Comparison of ENCODE assay signal across 1 cellular context in genomic region chr1:202018476-202019234, GRCh38.
A peak's percentile ranks its signal among the peaks of the same experiment; 100 is the strongest.
TF ChIP-seq lines count a peak whose summit lies in the region.

No MANE protein-coding gene starts in this region.

TF ChIP-seq in K562, 482 proteins besides CTCF, POLR2A, EP300 and RAD21 (continued from another document and continues in another):
- TF ChIP-seq, protein P1, sequence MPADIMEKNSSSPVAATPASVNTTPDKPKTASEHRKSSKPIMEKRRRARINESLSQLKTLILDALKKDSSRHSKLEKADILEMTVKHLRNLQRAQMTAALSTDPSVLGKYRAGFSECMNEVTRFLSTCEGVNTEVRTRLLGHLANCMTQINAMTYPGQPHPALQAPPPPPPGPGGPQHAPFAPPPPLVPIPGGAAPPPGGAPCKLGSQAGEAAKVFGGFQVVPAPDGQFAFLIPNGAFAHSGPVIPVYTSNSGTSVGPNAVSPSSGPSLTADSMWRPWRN (IDR thresholded peaks at IDR 0.05; ENCODE audit: low read depth), result peak; percentile 73; the same call in 1 of the 2 replicates
- peak; percentile 53 for TF ChIP-seq CXXC5 (CRISPR knock-in tag; IDR thresholded peaks at IDR 0.05)
- TF ChIP-seq LCOR (CRISPR knock-in tag; IDR thresholded peaks at IDR 0.05), result 0 out of 2 replicates have a peak, but pooled peaks have one; percentile 4
- peak; percentile 51; the same call in 1 of the 2 replicates for TF ChIP-seq TRIM28 (IDR thresholded peaks at IDR 0.05)
- TF ChIP-seq, protein P2, sequence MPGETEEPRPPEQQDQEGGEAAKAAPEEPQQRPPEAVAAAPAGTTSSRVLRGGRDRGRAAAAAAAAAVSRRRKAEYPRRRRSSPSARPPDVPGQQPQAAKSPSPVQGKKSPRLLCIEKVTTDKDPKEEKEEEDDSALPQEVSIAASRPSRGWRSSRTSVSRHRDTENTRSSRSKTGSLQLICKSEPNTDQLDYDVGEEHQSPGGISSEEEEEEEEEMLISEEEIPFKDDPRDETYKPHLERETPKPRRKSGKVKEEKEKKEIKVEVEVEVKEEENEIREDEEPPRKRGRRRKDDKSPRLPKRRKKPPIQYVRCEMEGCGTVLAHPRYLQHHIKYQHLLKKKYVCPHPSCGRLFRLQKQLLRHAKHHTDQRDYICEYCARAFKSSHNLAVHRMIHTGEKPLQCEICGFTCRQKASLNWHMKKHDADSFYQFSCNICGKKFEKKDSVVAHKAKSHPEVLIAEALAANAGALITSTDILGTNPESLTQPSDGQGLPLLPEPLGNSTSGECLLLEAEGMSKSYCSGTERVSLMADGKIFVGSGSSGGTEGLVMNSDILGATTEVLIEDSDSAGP (CRISPR knock-in tag; IDR thresholded peaks at IDR 0.05), result 0 out of 2 replicates have a peak, but pooled peaks have one; percentile 52
- TF ChIP-seq MBD1 (CRISPR knock-in tag; IDR thresholded peaks at IDR 0.05), result no peak
- TF ChIP-seq MAZ (CRISPR knock-in tag; conservative IDR thresholded peaks at IDR 0.05 in 1 of 2, IDR thresholded peaks at IDR 0.05 in 1 of 2), result peak; percentile 86 to 88
- peak; percentile 97 for TF ChIP-seq CCNT2 (IDR thresholded peaks at IDR 0.05; ENCODE audit: borderline replicate concordance, extremely low read depth, insufficient read length, low read depth, low read length)
- no peak for TF ChIP-seq XRCC5 (IDR thresholded peaks at IDR 0.05; ENCODE audit: low read depth, low read length)
- TF ChIP-seq TEAD1 (CRISPR knock-in tag; IDR thresholded peaks at IDR 0.05), result peak in 1 of 2 experiments; percentile 28; a peak in 1 of 4 replicates
- peak; percentile 83; the same call in 1 of the 2 replicates for TF ChIP-seq TRIM25 (IDR thresholded peaks at IDR 0.05; ENCODE audit: borderline replicate concordance)
- peak; percentile 62; the same call in 1 of the 2 replicates for TF ChIP-seq MIER1 (IDR thresholded peaks at IDR 0.05; ENCODE audit: low read depth)
- TF ChIP-seq RCOR1 (IDR thresholded peaks at IDR 0.05; ENCODE audit: borderline replicate concordance in 1 of 2, low read depth in 2 of 2, low read length in 2 of 2), result peak; percentile 71 to 98; a peak in 3 of 4 replicates
- TF ChIP-seq TOE1 (IDR thresholded peaks at IDR 0.05; ENCODE audit: borderline replicate concordance), result 0 out of 2 replicates have a peak, but pooled peaks have one; percentile 56
- TF ChIP-seq TOE1 (CRISPR knock-in tag; IDR thresholded peaks at IDR 0.05; ENCODE audit: borderline replicate concordance, low read depth), result no peak
- peak; percentile 95 for TF ChIP-seq DPF2 (IDR thresholded peaks at IDR 0.05)
- TF ChIP-seq ETV6 (IDR thresholded peaks at IDR 0.05; ENCODE audit: borderline replicate concordance in 1 of 2, low read depth in 2 of 2, low read length in 1 of 2), result 0 out of 4 replicates have a peak, but pooled peaks have one; percentile 15 to 26
- TF ChIP-seq ETV6 (CRISPR knock-in tag; IDR thresholded peaks at IDR 0.05; ENCODE audit: borderline replicate concordance), result no peak
- TF ChIP-seq CREB1 (IDR thresholded peaks at IDR 0.05), result peak; percentile 63
- no peak for TF ChIP-seq CREB1 (CRISPR knock-in tag; IDR thresholded peaks at IDR 0.05)
- no peak for TF ChIP-seq ATF1 (CRISPR knock-in tag; IDR thresholded peaks at IDR 0.05)
- peak; percentile 67 for TF ChIP-seq ATF1 (tag; IDR thresholded peaks at IDR 0.05)
- TF ChIP-seq MEF2D (tag; conservative IDR thresholded peaks at IDR 0.05; ENCODE audit: low read depth), result peak; percentile 69; the same call in 1 of the 2 replicates
- no peak for TF ChIP-seq ZNF3 (CRISPR knock-in tag; IDR thresholded peaks at IDR 0.05)
- TF ChIP-seq, protein P3, sequence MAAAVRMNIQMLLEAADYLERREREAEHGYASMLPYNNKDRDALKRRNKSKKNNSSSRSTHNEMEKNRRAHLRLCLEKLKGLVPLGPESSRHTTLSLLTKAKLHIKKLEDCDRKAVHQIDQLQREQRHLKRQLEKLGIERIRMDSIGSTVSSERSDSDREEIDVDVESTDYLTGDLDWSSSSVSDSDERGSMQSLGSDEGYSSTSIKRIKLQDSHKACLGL (CRISPR knock-in tag; IDR thresholded peaks at IDR 0.05; ENCODE audit: borderline replicate concordance, poor library complexity, severe bottlenecking), result no peak
- peak; percentile 9; the same call in 1 of the 2 replicates for TF ChIP-seq ZNF143 (CRISPR knock-in tag; IDR thresholded peaks at IDR 0.05)
- TF ChIP-seq SIRT6 (IDR thresholded peaks at IDR 0.05; ENCODE audit: low read depth, low read length), result no peak
- TF ChIP-seq LARP7 (IDR thresholded peaks at IDR 0.05), result peak; percentile 58; the same call in 1 of the 2 replicates
- TF ChIP-seq KLF1 (tag; IDR thresholded peaks at IDR 0.05), result peak; percentile 99
- no peak for TF ChIP-seq EZH2 (IDR thresholded peaks at IDR 0.05; ENCODE audit: borderline replicate concordance, low read depth, low read length)
- peak in 1 of 2 experiments; percentile 70; a peak in 2 of 4 replicates for TF ChIP-seq HDAC1 (IDR thresholded peaks at IDR 0.05)
- TF ChIP-seq C11orf30 (IDR thresholded peaks at IDR 0.05; ENCODE audit: low read depth), result no peak
- peak; percentile 58; the same call in 1 of the 2 replicates for TF ChIP-seq POLR2AphosphoS5 (IDR thresholded peaks at IDR 0.05; ENCODE audit: control insufficient read depth, insufficient read depth, low read depth, low read length)
- TF ChIP-seq YY1 (IDR thresholded peaks at IDR 0.05; ENCODE audit: borderline replicate concordance in 1 of 3, control insufficient read depth in 1 of 3, extremely low read depth in 1 of 3, insufficient read depth in 3 of 3, insufficient read length in 1 of 3, insufficient replicate concordance in 2 of 3, low read depth in 1 of 3, low read length in 2 of 3), result peak in 1 of 3 experiments; percentile 4
- TF ChIP-seq ZNF512 (tag; IDR thresholded peaks at IDR 0.05), result no peak
- peak; percentile 95 for TF ChIP-seq ESRRA (IDR thresholded peaks at IDR 0.05; ENCODE audit: borderline replicate concordance, low read depth)
- no peak for TF ChIP-seq ZC3H8 (IDR thresholded peaks at IDR 0.05)
- no peak for TF ChIP-seq TCF7L2 (IDR thresholded peaks at IDR 0.05; ENCODE audit: low read depth, low read length)
- peak; percentile 91 for TF ChIP-seq GATAD2A (IDR thresholded peaks at IDR 0.05)
- no peak for TF ChIP-seq CHD4 (IDR thresholded peaks at IDR 0.05; ENCODE audit: insufficient read depth, insufficient replicate concordance, low read depth, low read length, poor library complexity, severe bottlenecking)
- no peak for TF ChIP-seq RBM34 (IDR thresholded peaks at IDR 0.05; ENCODE audit: borderline replicate concordance, insufficient read depth, low read length)
- peak in 1 of 2 experiments; percentile 41 for TF ChIP-seq E2F6 (IDR thresholded peaks at IDR 0.05; ENCODE audit: borderline replicate concordance in 1 of 2, extremely low read depth in 1 of 2, insufficient read depth in 1 of 2, insufficient read length in 1 of 2, low read depth in 1 of 2, low read length in 1 of 2, poor library complexity in 1 of 2, severe bottlenecking in 1 of 2)
- peak; percentile 50; the same call in 1 of the 2 replicates for TF ChIP-seq L3MBTL2 (IDR thresholded peaks at IDR 0.05)
- peak; percentile 83 for TF ChIP-seq TCF3 (CRISPR knock-in tag; IDR thresholded peaks at IDR 0.05)
- peak; percentile 98 for TF ChIP-seq ZEB2 (IDR thresholded peaks at IDR 0.05)
- peak; percentile 20; the same call in 1 of the 2 replicates for TF ChIP-seq EGR1 (conservative IDR thresholded peaks at IDR 0.05)
- TF ChIP-seq, protein P4, sequence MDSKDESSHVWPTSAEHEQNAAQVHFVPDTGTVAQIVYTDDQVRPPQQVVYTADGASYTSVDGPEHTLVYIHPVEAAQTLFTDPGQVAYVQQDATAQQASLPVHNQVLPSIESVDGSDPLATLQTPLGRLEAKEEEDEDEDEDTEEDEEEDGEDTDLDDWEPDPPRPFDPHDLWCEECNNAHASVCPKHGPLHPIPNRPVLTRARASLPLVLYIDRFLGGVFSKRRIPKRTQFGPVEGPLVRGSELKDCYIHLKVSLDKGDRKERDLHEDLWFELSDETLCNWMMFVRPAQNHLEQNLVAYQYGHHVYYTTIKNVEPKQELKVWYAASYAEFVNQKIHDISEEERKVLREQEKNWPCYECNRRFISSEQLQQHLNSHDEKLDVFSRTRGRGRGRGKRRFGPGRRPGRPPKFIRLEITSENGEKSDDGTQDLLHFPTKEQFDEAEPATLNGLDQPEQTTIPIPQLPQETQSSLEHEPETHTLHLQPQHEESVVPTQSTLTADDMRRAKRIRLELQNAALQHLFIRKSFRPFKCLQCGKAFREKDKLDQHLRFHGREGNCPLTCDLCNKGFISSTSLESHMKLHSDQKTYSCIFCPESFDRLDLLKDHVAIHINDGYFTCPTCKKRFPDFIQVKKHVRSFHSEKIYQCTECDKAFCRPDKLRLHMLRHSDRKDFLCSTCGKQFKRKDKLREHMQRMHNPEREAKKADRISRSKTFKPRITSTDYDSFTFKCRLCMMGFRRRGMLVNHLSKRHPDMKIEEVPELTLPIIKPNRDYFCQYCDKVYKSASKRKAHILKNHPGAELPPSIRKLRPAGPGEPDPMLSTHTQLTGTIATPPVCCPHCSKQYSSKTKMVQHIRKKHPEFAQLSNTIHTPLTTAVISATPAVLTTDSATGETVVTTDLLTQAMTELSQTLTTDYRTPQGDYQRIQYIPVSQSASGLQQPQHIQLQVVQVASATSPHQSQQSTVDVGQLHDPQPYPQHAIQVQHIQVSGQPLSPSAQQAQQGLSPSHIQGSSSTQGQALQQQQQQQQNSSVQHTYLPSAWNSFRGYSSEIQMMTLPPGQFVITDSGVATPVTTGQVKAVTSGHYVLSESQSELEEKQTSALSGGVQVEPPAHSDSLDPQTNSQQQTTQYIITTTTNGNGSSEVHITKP (IDR thresholded peaks at IDR 0.05; ENCODE audit: partially characterized antibody), result peak; percentile 12
- peak; percentile 70 for TF ChIP-seq TAL1 (IDR thresholded peaks at IDR 0.05)
- TF ChIP-seq NKRF (IDR thresholded peaks at IDR 0.05; ENCODE audit: borderline replicate concordance), result peak; percentile 16; the same call in 1 of the 2 replicates
- TF ChIP-seq ATF3 (IDR thresholded peaks at IDR 0.05), result peak; percentile 59; the same call in 1 of the 2 replicates
- TF ChIP-seq ATF3 (CRISPR knock-in tag; conservative IDR thresholded peaks at IDR 0.05), result no peak
- peak; percentile 99 for TF ChIP-seq ZBTB7A (IDR thresholded peaks at IDR 0.05; ENCODE audit: borderline replicate concordance, control insufficient read depth, low read depth, low read length)
